15 cellular contexts compared by ENCODE assay signal in genomic region chr19:18483119-18483518, GRCh38. TPM values are rescaled to one million over a fixed set of nuclear protein-coding genes. Genes with fewer than 3 reads are reported as not detected.
DNase-seq lines count a peak whose midpoint lies in the region; ATAC-seq and TF ChIP-seq lines count a peak whose summit lies in the region.
"Had no signal": no experiment of that assay in that cellular context is flagged by ENCODE, and none has a peak within 500 bp of the region (broad histone marks: within the 10 kb centered on the region; RNA-seq: fewer than 3 reads in every experiment).

No MANE protein-coding gene starts in this region.

- peak overlapping the region; percentile 46 for H3K27ac Mint-ChIP-seq in activated naive CD4-positive, alpha-beta T cell treated with anti-CD3 and anti-CD28 coated beads, Interleukin-2, amount 50 U/mL, for 24 hours
- peak overlapping the region; percentile 61 for H3K27ac Mint-ChIP-seq in activated T-helper 2 cell treated with anti-CD3 and anti-CD28 coated beads, Interferon-gamma antibody, Interleukin-2, Interleukin-4, amounts not matched to agents 10 μg/mL and 5 μg/mL and 100 μg/mL, durations not matched to agents 14 hours and 24 hours and 36 hours
- H3K27ac Mint-ChIP-seq: type B pancreatic cell had no signal

- H3K9me3 Mint-ChIP-seq in activated naive CD4-positive, alpha-beta T cell treated with anti-CD3 and anti-CD28 coated beads, Interleukin-2, amount 50 U/mL, for 24 hours = no peaks in the 10 kb centered on the region
- H3K9me3 Mint-ChIP-seq in activated T-helper 2 cell treated with anti-CD3 and anti-CD28 coated beads, Interferon-gamma antibody, Interleukin-2, Interleukin-4, amounts not matched to agents 10 μg/mL and 5 μg/mL and 100 μg/mL, durations not matched to agents 14 hours and 24 hours and 36 hours = peaks cover 5% of the 10 kb centered on the region
- H3K9me3 Mint-ChIP-seq: type B pancreatic cell had no signal

- DNase-seq in activated naive CD4-positive, alpha-beta T cell (lab: John Stamatoyannopoulos, UW) = no peak
- peak; percentile 55 for DNase-seq in NCI-H1694 (lab: John Stamatoyannopoulos, UW)
- no peak for DNase-seq in activated T-helper 2 cell treated with anti-CD3 and anti-CD28 coated beads, Interferon-gamma antibody, Interleukin-2, Interleukin-4, amounts not matched to agents 10 μg/mL and 5 μg/mL and 100 μg/mL, durations not matched to agents 14 hours and 24 hours and 36 hours (ENCODE audit: low spot score)
- DNase-seq in stomach = no peak
- DNase-seq in UCSD-AML1 (lab: John Stamatoyannopoulos, UW; ENCODE audit: unreplicated experiment) = no peak
- DNase-seq: amygdala; colonic mucosa; OCI-M1; stimulated activated CD4-positive, alpha-beta T cell treated with anti-CD3 and anti-CD28 coated beads, Interleukin-1b, Interleukin-23, amount 100 ng/mL, for 48 hours had no signal

- no peak for ATAC-seq in GM18502 (IDR thresholded peaks at IDR 0.05; ENCODE audit: poor library complexity, unreplicated experiment)
- ATAC-seq: activated CD4-positive, CD25-positive, alpha-beta regulatory T cell treated with anti-CD3 and anti-CD28 coated beads, Interleukin-2, amount 50 U/mL, for 24 hours had no signal

- WGBS in stomach, 5 donors = 51 to 70% (median 62%) methylated on average over 9 of the region's 9 CpGs

- no peak for TF ChIP-seq POLR2A in stomach (IDR thresholded peaks at IDR 0.05)

- no peak for TF ChIP-seq EP300 in stomach (IDR thresholded peaks at IDR 0.05)

- no peaks in the 10 kb centered on the region for H3K36me3 ChIP-seq in stomach
- H3K36me3 ChIP-seq: colonic mucosa had no signal

- no peaks in the 10 kb centered on the region for H3K36me3 Mint-ChIP-seq in activated naive CD4-positive, alpha-beta T cell treated with anti-CD3 and anti-CD28 coated beads, Interleukin-2, amount 50 U/mL, for 24 hours
- H3K36me3 Mint-ChIP-seq in activated T-helper 2 cell treated with anti-CD3 and anti-CD28 coated beads, Interferon-gamma antibody, Interleukin-2, Interleukin-4, amounts not matched to agents 10 μg/mL and 5 μg/mL and 100 μg/mL, durations not matched to agents 14 hours and 24 hours and 36 hours (ENCODE audit: low read depth) = peaks cover 12% of the 10 kb centered on the region
- H3K36me3 Mint-ChIP-seq: type B pancreatic cell had no signal

- H3K27me3 ChIP-seq in stomach = no peaks in the 10 kb centered on the region
- H3K27me3 ChIP-seq: colonic mucosa, hepatocyte had no signal

- no peak for TF ChIP-seq CTCF in stomach (IDR thresholded peaks at IDR 0.05)

- H3K27me3 Mint-ChIP-seq in activated naive CD4-positive, alpha-beta T cell treated with anti-CD3 and anti-CD28 coated beads, Interleukin-2, amount 50 U/mL, for 24 hours = no peaks in the 10 kb centered on the region
- no peaks in the 10 kb centered on the region for H3K27me3 Mint-ChIP-seq in activated T-helper 2 cell treated with anti-CD3 and anti-CD28 coated beads, Interferon-gamma antibody, Interleukin-2, Interleukin-4, amounts not matched to agents 10 μg/mL and 5 μg/mL and 100 μg/mL, durations not matched to agents 14 hours and 24 hours and 36 hours (ENCODE audit: low read depth)
- H3K27me3 Mint-ChIP-seq: type B pancreatic cell had no signal

- peaks cover 79% of the 10 kb centered on the region for H3K4me1 Mint-ChIP-seq in activated naive CD4-positive, alpha-beta T cell treated with anti-CD3 and anti-CD28 coated beads, Interleukin-2, amount 50 U/mL, for 24 hours
- H3K4me1 Mint-ChIP-seq in activated T-helper 2 cell treated with anti-CD3 and anti-CD28 coated beads, Interferon-gamma antibody, Interleukin-2, Interleukin-4, amounts not matched to agents 10 μg/mL and 5 μg/mL and 100 μg/mL, durations not matched to agents 14 hours and 24 hours and 36 hours (ENCODE audit: low read depth) = peaks cover 70% of the 10 kb centered on the region

- H3K4me1 ChIP-seq in stomach = peaks cover 52 to 92% (median 84%) of the 10 kb centered on the region in 4 donors

- no peak overlapping the region for H3K4me3 ChIP-seq in stomach
- H3K4me3 ChIP-seq: colonic mucosa, hepatocyte had no signal

- H3K9me3 ChIP-seq in stomach = no peaks in the 10 kb centered on the region
- H3K9me3 ChIP-seq: colonic mucosa had no signal

- H3K4me3 Mint-ChIP-seq in activated naive CD4-positive, alpha-beta T cell treated with anti-CD3 and anti-CD28 coated beads, Interleukin-2, amount 50 U/mL, for 24 hours = no peak overlapping the region
- H3K4me3 Mint-ChIP-seq in activated T-helper 2 cell treated with anti-CD3 and anti-CD28 coated beads, Interferon-gamma antibody, Interleukin-2, Interleukin-4, amounts not matched to agents 10 μg/mL and 5 μg/mL and 100 μg/mL, durations not matched to agents 14 hours and 24 hours and 36 hours (ENCODE audit: low read depth) = no peak overlapping the region
- H3K4me3 Mint-ChIP-seq: type B pancreatic cell had no signal

- intact Hi-C loops in activated T-helper 2 cell treated with anti-CD3 and anti-CD28 coated beads, Interferon-gamma antibody, Interleukin-2, Interleukin-4, amounts not matched to agents 10 μg/mL and 5 μg/mL and 100 μg/mL, durations not matched to agents 14 hours and 24 hours and 36 hours (cut with micrococcal nuclease) = no loop called here
- intact Hi-C loops in stomach (cut with DNase I; ENCODE audit: low total_unique reads) = loop anchor here (5.0 kb wide), 1 partner anchor 34 kb away; no protein-coding TSS in a partner anchor

- H3K27ac ChIP-seq in stomach = peak overlapping the region in 3 of 5 donors; percentile 27 to 50 (median 40)
- H3K27ac ChIP-seq: C4-2B, colonic mucosa, hepatocyte had no signal

RNA-seq across cellular contexts. Expression of gene ELL, which starts 38.8 kb away (rescaled TPM):
- total RNA-seq in activated T-helper 2 cell treated with anti-CD3 and anti-CD28 coated beads, Interferon-gamma antibody, Interleukin-2, Interleukin-4, amounts not matched to agents 10 μg/mL and 5 μg/mL and 100 μg/mL, durations not matched to agents 14 hours and 24 hours and 36 hours = 27.0 and 27.5 TPM in 2 replicates
- total RNA-seq in stomach = 10 to 100 TPM in 3 of 5 donors, 1 to 10 TPM in 2; 8.0 to 88.7 (median 13.5) TPM
- 10 to 100 TPM in 1 of 3 donors, 1 to 10 TPM in 2; 4.1 to 12.7 (median 8.1) TPM for polyA plus RNA-seq in stomach

RNA-seq across cellular contexts. Expression of gene ISYNA1, which starts 45.2 kb away (rescaled TPM):
- 15.1 and 20.3 TPM in 2 replicates for total RNA-seq in activated T-helper 2 cell treated with anti-CD3 and anti-CD28 coated beads, Interferon-gamma antibody, Interleukin-2, Interleukin-4, amounts not matched to agents 10 μg/mL and 5 μg/mL and 100 μg/mL, durations not matched to agents 14 hours and 24 hours and 36 hours
- 10 to 100 TPM in 4 of 5 donors, 1 to 10 TPM in 1; 7.8 to 47.3 (median 15.8) TPM for total RNA-seq in stomach
- polyA plus RNA-seq in stomach = 10 to 100 TPM in 2 of 3 donors, 1 to 10 TPM in 1; 9.5 to 39.7 (median 15.0) TPM
